In genomic region chr11:116231540-116231939, GRCh38 we compare ENCODE assay signal across 21 cellular contexts.
"Had no signal": no experiment of that assay in that cellular context is flagged by ENCODE, and none has a peak within 500 bp of the region (broad histone marks: within the 10 kb centered on the region; RNA-seq: fewer than 3 reads in every experiment).

No MANE protein-coding gene starts in this region.

- H3K4me3 ChIP-seq: prostate gland, right atrium auricular region, spleen had no signal

- H3K36me3 ChIP-seq: brain microvascular endothelial cell, prostate gland, right atrium auricular region, spleen, WERI-Rb-1 had no signal

- H3K4me1 ChIP-seq: prostate gland had no signal

- ATAC-seq: activated CD8-positive, alpha-beta memory T cell treated with anti-CD3 and anti-CD28 coated beads, Interleukin-2, amount 10 ng/mL, durations not matched to agents 7 days and 5 days; activated CD8-positive, alpha-beta T cell treated with anti-CD3 and anti-CD28 coated beads for 36 hours; left lobe of liver; natural killer cell had no signal

- DNase-seq: activated CD4-positive, alpha-beta T cell treated with anti-CD3 and anti-CD28 coated beads, Interleukin-2, amount 10 ng/mL, durations not matched to agents 7 days and 5 days; activated CD4-positive, CD25-positive, alpha-beta regulatory T cell treated with anti-CD3 and anti-CD28 coated beads, Interleukin-2, amount 50 U/mL, for 72 hours; activated CD8-positive, alpha-beta memory T cell treated with anti-CD3 and anti-CD28 coated beads, Interleukin-2, amount 10 ng/mL, durations not matched to agents 7 days and 5 days; activated CD8-positive, alpha-beta T cell treated with anti-CD3 and anti-CD28 coated beads for 36 hours; activated gamma-delta T cell treated with Interleukin-2 at 50 U/mL for 16 hours; activated T-cell treated with anti-CD3 and anti-CD28 coated beads for 4 hours; aorta; brain microvascular endothelial cell; caudate nucleus; effector CD4-positive, alpha-beta T cell; foreskin fibroblast; immature natural killer cell; mammary epithelial cell; natural killer cell; stimulated activated CD4-positive, alpha-beta T cell treated with anti-CD3 and anti-CD28 coated beads, Interleukin-4, amount 100 ng/mL, for 1 hour; stimulated activated naive CD4-positive, alpha-beta T cell treated with Interleukin-2 at 50 U/mL for 16 hours; WERI-Rb-1 had no signal

- H3K27ac ChIP-seq: brain microvascular endothelial cell, prostate gland, right atrium auricular region, spleen, WERI-Rb-1 had no signal

- H3K9me3 ChIP-seq: prostate gland, right atrium auricular region, spleen had no signal

- H3K27me3 ChIP-seq: brain microvascular endothelial cell, right atrium auricular region had no signal
